In the genomic region with DNA sequence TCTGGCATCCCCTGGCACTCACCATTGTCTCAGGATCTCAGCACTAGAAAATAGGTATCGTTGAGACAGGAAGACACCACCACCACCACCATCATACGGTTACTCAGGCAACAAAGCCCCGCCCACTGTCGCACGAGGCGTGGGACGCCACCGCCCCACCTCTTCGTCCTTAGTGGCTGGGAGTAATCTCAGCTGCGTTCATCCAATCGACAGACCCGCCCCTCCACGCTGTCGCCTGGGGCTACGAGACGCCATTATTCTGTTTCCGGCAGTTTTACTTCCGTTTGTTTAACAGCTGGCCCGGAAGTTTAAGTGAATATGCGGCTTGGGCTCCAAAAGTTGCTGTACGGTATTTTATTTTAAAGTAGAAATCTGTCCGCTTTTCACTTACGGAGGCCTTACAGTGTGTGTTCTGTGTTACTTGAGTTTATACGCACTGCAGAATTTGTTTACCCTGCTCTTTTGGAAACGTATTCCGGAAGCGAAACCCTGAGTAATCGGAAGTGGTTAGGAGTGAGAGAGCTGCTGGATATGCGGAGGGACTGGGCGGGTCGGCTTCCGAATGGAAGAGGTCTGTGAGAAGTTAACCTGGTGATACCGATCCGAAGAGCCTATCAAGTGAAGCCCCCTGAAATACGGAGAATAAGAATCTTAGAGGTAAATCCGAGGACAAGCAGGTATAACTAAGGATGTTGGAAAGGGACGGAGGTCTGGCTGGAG, we compare ENCODE assay signal across 1 cellular context.
A peak's percentile ranks its signal among the peaks of the same experiment; 100 is the strongest.
TF ChIP-seq lines count a peak whose summit lies in the region.

Gene BLZF1 (plus strand): TSS at position 510 of the 720 bp plus-strand sequence. CDS start 1,328 bp downstream, outside the sequence.
A gene with protein sequence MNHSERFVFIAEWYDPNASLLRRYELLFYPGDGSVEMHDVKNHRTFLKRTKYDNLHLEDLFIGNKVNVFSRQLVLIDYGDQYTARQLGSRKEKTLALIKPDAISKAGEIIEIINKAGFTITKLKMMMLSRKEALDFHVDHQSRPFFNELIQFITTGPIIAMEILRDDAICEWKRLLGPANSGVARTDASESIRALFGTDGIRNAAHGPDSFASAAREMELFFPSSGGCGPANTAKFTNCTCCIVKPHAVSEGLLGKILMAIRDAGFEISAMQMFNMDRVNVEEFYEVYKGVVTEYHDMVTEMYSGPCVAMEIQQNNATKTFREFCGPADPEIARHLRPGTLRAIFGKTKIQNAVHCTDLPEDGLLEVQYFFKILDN (minus strand): TSS at position 112 of the 720 bp plus-strand sequence. CDS start 87 bp downstream, at position 25.

TF ChIP-seq in HepG2, 621 proteins besides CTCF, POLR2A, EP300 and RAD21 (continues in another document):
- TF ChIP-seq ZFP37 (CRISPR knock-in tag; IDR thresholded peaks at IDR 0.05; ENCODE audit: borderline replicate concordance) (no peak), ZNF552 (CRISPR knock-in tag; IDR thresholded peaks at IDR 0.05; ENCODE audit: borderline replicate concordance) (no peak), MEIS1 (CRISPR knock-in tag; IDR thresholded peaks at IDR 0.05; ENCODE audit: borderline replicate concordance) (no peak), SIX1 (CRISPR knock-in tag; IDR thresholded peaks at IDR 0.05; ENCODE audit: borderline replicate concordance) (no peak), SP4 (CRISPR knock-in tag; IDR thresholded peaks at IDR 0.05) (peak; percentile 53; the same call in 1 of the 2 replicates), FOXP4 (CRISPR knock-in tag; IDR thresholded peaks at IDR 0.05) (0 out of 2 replicates have a peak, but pooled peaks have one; percentile 19), ZNF530 (CRISPR knock-in tag; IDR thresholded peaks at IDR 0.05; ENCODE audit: low read depth) (no peak), SP5 (CRISPR knock-in tag; IDR thresholded peaks at IDR 0.05; ENCODE audit: borderline replicate concordance, low read depth) (peak; percentile 17; the same call in 1 of the 2 replicates), YY1 (IDR thresholded peaks at IDR 0.05; ENCODE audit: insufficient read depth, insufficient replicate concordance, low read depth, low read length) (peak; percentile 73), SPEN (CRISPR knock-in tag; IDR thresholded peaks at IDR 0.05; ENCODE audit: low read depth) (peak; percentile 29; the same call in 1 of the 2 replicates), TSC22D2 (CRISPR knock-in tag; IDR thresholded peaks at IDR 0.05; ENCODE audit: borderline replicate concordance) (no peak), ZNF331 (CRISPR knock-in tag; IDR thresholded peaks at IDR 0.05) (no peak; the same call in none of the 2 replicates), PHF21A (CRISPR knock-in tag; IDR thresholded peaks at IDR 0.05) (peak; percentile 75; the same call in 1 of the 2 replicates), ATF5 (CRISPR knock-in tag; IDR thresholded peaks at IDR 0.05; ENCODE audit: low read depth) (no peak), SRSF4 (IDR thresholded peaks at IDR 0.05; ENCODE audit: low read depth, low read length, poor library complexity, severe bottlenecking) (no peak), ZNF33A (CRISPR knock-in tag; IDR thresholded peaks at IDR 0.05; ENCODE audit: borderline replicate concordance) (no peak), ZXDC (CRISPR knock-in tag; IDR thresholded peaks at IDR 0.05) (no peak), DNMT3B (CRISPR knock-in tag; conservative IDR thresholded peaks at IDR 0.05) (0 out of 2 replicates have a peak, but pooled peaks have one; percentile 43), NONO (IDR thresholded peaks at IDR 0.05) (no peak), NONO (CRISPR knock-in tag; conservative IDR thresholded peaks at IDR 0.05) (peak; percentile 50; the same call in 1 of the 2 replicates), ZC3H13 (CRISPR knock-in tag; IDR thresholded peaks at IDR 0.05) (no peak), MBD4 (IDR thresholded peaks at IDR 0.05; ENCODE audit: borderline replicate concordance, low read length) (no peak), AGO1 (IDR thresholded peaks at IDR 0.05; ENCODE audit: low read depth, low read length, poor library complexity, severe bottlenecking) (no peak), ZNF567 (CRISPR knock-in tag; IDR thresholded peaks at IDR 0.05; ENCODE audit: borderline replicate concordance) (no peak), KLF16 (CRISPR knock-in tag; IDR thresholded peaks at IDR 0.05) (peak in 1 of 2 experiments; percentile 34; a peak in 1 of 4 replicates)
- TF ChIP-seq, protein P1, sequence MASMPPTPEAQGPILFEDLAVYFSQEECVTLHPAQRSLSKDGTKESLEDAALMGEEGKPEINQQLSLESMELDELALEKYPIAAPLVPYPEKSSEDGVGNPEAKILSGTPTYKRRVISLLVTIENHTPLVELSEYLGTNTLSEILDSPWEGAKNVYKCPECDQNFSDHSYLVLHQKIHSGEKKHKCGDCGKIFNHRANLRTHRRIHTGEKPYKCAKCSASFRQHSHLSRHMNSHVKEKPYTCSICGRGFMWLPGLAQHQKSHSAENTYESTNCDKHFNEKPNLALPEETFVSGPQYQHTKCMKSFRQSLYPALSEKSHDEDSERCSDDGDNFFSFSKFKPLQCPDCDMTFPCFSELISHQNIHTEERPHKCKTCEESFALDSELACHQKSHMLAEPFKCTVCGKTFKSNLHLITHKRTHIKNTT (CRISPR knock-in tag; IDR thresholded peaks at IDR 0.05): no peak
- TF ChIP-seq, protein P2, sequence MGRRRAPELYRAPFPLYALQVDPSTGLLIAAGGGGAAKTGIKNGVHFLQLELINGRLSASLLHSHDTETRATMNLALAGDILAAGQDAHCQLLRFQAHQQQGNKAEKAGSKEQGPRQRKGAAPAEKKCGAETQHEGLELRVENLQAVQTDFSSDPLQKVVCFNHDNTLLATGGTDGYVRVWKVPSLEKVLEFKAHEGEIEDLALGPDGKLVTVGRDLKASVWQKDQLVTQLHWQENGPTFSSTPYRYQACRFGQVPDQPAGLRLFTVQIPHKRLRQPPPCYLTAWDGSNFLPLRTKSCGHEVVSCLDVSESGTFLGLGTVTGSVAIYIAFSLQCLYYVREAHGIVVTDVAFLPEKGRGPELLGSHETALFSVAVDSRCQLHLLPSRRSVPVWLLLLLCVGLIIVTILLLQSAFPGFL (CRISPR knock-in tag; IDR thresholded peaks at IDR 0.05): no peak
- TF ChIP-seq, protein P3, sequence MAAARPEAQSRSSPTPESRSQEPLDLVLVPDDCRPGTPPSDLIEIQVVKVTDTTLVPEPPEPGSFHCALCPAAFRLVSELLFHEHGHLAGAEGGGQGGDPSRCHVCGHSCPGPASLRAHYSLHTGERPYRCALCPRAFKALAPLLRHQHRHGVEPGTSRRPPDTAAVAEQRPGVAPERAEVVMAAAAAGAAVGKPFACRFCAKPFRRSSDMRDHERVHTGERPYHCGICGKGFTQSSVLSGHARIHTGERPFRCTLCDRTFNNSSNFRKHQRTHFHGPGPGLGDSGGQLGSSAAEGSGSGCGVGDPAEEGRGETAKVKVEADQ (CRISPR knock-in tag; IDR thresholded peaks at IDR 0.05; ENCODE audit: borderline replicate concordance): no peak; the same call in 1 of the 2 replicates
- TF ChIP-seq, protein P4, sequence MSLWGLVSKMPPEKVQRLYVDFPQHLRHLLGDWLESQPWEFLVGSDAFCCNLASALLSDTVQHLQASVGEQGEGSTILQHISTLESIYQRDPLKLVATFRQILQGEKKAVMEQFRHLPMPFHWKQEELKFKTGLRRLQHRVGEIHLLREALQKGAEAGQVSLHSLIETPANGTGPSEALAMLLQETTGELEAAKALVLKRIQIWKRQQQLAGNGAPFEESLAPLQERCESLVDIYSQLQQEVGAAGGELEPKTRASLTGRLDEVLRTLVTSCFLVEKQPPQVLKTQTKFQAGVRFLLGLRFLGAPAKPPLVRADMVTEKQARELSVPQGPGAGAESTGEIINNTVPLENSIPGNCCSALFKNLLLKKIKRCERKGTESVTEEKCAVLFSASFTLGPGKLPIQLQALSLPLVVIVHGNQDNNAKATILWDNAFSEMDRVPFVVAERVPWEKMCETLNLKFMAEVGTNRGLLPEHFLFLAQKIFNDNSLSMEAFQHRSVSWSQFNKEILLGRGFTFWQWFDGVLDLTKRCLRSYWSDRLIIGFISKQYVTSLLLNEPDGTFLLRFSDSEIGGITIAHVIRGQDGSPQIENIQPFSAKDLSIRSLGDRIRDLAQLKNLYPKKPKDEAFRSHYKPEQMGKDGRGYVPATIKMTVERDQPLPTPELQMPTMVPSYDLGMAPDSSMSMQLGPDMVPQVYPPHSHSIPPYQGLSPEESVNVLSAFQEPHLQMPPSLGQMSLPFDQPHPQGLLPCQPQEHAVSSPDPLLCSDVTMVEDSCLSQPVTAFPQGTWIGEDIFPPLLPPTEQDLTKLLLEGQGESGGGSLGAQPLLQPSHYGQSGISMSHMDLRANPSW (CRISPR knock-in tag; IDR thresholded peaks at IDR 0.05; ENCODE audit: borderline replicate concordance): peak; percentile 48; the same call in 1 of the 2 replicates
- TF ChIP-seq, protein P5, sequence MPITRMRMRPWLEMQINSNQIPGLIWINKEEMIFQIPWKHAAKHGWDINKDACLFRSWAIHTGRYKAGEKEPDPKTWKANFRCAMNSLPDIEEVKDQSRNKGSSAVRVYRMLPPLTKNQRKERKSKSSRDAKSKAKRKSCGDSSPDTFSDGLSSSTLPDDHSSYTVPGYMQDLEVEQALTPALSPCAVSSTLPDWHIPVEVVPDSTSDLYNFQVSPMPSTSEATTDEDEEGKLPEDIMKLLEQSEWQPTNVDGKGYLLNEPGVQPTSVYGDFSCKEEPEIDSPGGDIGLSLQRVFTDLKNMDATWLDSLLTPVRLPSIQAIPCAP (CRISPR knock-in tag; IDR thresholded peaks at IDR 0.05; ENCODE audit: low read depth): no peak
- TF ChIP-seq, protein P6, sequence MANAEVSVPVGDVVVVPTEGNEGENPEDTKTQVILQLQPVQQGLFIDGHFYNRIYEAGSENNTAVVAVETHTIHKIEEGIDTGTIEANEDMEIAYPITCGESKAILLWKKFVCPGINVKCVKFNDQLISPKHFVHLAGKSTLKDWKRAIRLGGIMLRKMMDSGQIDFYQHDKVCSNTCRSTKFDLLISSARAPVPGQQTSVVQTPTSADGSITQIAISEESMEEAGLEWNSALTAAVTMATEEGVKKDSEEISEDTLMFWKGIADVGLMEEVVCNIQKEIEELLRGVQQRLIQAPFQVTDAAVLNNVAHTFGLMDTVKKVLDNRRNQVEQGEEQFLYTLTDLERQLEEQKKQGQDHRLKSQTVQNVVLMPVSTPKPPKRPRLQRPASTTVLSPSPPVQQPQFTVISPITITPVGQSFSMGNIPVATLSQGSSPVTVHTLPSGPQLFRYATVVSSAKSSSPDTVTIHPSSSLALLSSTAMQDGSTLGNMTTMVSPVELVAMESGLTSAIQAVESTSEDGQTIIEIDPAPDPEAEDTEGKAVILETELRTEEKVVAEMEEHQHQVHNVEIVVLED (CRISPR knock-in tag; IDR thresholded peaks at IDR 0.05; ENCODE audit: borderline replicate concordance): peak; percentile 79
- TF ChIP-seq, protein P7, sequence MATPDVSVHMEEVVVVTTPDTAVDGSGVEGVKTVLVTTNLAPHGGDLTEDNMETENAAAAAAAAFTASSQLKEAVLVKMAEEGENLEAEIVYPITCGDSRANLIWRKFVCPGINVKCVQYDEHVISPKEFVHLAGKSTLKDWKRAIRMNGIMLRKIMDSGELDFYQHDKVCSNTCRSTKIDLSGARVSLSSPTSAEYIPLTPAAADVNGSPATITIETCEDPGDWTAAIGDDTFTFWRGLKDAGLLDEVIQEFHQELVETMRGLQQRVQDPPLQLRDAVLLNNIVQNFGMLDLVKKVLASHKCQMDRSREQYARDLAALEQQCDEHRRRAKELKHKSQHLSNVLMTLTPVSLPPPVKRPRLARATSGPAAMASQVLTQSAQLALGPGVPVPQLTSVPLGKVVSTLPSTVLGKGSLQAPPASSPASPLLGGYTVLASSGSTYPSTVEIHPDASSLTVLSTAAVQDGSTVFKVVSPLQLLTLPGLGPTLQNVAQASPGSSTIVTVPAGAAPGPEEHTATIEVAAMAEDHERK (CRISPR knock-in tag; IDR thresholded peaks at IDR 0.05; ENCODE audit: low read depth): no peak
- TF ChIP-seq, protein P8, sequence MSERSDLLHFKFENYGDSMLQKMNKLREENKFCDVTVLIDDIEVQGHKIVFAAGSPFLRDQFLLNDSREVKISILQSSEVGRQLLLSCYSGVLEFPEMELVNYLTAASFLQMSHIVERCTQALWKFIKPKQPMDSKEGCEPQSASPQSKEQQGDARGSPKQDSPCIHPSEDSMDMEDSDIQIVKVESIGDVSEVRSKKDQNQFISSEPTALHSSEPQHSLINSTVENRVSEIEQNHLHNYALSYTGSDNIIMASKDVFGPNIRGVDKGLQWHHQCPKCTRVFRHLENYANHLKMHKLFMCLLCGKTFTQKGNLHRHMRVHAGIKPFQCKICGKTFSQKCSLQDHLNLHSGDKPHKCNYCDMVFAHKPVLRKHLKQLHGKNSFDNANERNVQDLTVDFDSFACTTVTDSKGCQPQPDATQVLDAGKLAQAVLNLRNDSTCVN (CRISPR knock-in tag; IDR thresholded peaks at IDR 0.05; ENCODE audit: borderline replicate concordance): no peak
- TF ChIP-seq, protein P9, sequence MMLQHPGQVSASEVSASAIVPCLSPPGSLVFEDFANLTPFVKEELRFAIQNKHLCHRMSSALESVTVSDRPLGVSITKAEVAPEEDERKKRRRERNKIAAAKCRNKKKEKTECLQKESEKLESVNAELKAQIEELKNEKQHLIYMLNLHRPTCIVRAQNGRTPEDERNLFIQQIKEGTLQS (CRISPR knock-in tag; IDR thresholded peaks at IDR 0.05): no peak
